In the genomic region with DNA sequence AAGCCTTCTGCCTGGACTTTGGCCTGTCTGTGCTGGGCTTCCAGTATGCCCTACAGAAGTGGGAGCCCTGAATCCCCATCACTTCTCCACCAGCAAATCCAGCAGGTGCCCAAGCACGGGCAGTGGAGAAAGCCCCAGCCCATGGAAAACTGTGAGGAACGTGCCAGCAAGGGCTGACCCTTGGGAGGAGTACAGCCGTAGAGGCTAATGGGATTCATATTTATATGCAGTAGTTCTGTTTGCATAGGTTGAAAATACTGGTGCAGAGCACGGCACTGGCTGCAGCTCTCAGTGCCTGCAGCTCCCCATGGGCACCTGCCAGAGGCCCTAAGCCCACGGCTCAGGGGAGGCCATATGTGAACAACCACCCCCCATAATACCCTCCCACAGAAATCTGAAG, we compare ENCODE assay signal across 1 cellular context.
TF ChIP-seq lines count a peak whose summit lies in the region.

No MANE protein-coding gene starts in this region.

TF ChIP-seq in IMR-90, 13 proteins besides CTCF, POLR2A, EP300 and RAD21 (continued from another document):
- TF ChIP-seq, protein P1, sequence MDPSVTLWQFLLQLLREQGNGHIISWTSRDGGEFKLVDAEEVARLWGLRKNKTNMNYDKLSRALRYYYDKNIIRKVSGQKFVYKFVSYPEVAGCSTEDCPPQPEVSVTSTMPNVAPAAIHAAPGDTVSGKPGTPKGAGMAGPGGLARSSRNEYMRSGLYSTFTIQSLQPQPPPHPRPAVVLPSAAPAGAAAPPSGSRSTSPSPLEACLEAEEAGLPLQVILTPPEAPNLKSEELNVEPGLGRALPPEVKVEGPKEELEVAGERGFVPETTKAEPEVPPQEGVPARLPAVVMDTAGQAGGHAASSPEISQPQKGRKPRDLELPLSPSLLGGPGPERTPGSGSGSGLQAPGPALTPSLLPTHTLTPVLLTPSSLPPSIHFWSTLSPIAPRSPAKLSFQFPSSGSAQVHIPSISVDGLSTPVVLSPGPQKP (IDR thresholded peaks at IDR 0.05; ENCODE audit: borderline replicate concordance, low read depth, low read length) = no peak
- TF ChIP-seq NFE2L2 (IDR thresholded peaks at IDR 0.05; ENCODE audit: low read depth, low read length) = no peak
